In the genomic region with DNA sequence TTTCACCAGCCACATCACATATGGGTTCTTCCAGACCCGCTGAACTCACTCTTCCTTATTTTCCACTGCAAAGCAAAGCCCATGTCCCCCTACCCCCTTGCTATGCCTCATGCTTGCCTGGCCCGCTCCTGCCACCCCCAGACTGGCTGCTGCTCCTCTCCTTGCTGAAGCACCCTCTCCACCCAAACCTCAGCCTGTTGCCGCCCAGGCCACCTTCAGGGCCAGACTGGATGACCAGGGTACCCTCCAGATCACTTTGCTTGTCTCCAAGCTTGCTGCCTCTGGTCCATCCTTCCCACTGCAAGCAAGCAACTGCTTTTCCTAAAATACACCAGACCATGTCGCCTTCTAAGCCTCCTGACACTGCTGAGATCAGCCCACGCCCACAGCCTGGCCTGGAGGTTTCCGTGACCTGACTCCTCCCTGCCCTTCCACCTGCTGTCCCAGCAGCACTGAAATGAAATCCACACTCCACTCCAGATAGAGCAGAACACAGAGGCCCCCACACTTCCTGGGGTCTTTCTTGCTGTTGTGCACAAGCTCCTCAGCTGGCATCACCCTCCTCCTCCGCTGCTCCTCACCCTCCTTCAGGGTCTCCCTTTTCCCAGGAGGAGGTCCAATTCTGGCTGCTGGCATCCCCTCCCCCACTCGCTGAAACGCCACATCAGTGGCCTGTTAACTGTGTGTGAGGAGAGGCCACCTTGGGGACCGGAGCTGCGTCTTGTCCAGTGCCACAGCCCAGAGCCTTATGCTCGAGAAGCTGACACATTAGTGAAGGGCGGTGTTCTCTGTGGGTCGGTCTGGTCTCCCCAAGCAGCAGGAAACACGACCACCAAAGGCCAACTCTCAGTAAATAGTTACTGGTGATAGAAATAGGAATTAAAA, we compare ENCODE assay signal across 29 cellular contexts.
DNase-seq lines count a peak whose midpoint lies in the region; ATAC-seq, FAIRE-seq and TF ChIP-seq lines count a peak whose summit lies in the region.
"Had no signal": no experiment of that assay in that cellular context is flagged by ENCODE, and none has a peak within 500 bp of the region (broad histone marks: within the 10 kb centered on the region; RNA-seq: fewer than 3 reads in every experiment).

No MANE protein-coding gene starts in this region.

- H3K4ac ChIP-seq in neuronal stem cell (ENCODE audit: low read length), result no peak overlapping the region

- no peak overlapping the region for H3K4me2 ChIP-seq in neuronal stem cell (ENCODE audit: insufficient read depth, low read length, poor library complexity, severe bottlenecking)

- H3K9me3 Mint-ChIP-seq in glutamatergic neuron (ENCODE audit: unreplicated experiment), result peaks cover 15% of the 10 kb centered on the region
- no peaks in the 10 kb centered on the region for H3K9me3 Mint-ChIP-seq in activated naive CD4-positive, alpha-beta T cell treated with anti-CD3 and anti-CD28 coated beads, Interleukin-2, amount 10 ng/mL, durations not matched to agents 7 days and 5 days
- H3K9me3 Mint-ChIP-seq in stimulated activated naive CD8-positive, alpha-beta T cell treated with anti-CD3 and anti-CD28 coated beads, Interleukin-15, amount 100 ng/mL, for 72 hours, result peaks cover 3 to 8% of the 10 kb centered on the region in 2 donors
- H3K9me3 Mint-ChIP-seq: activated CD4-positive, alpha-beta T cell treated with anti-CD3 and anti-CD28 coated beads, Interleukin-2, amount 10 ng/mL, durations not matched to agents 7 days and 5 days had no signal

- peak overlapping the region; percentile 51 for H3K18ac ChIP-seq in neuronal stem cell (ENCODE audit: low read length)

- no peaks in the 10 kb centered on the region for H3K79me1 ChIP-seq in neuronal stem cell (ENCODE audit: low read depth, low read length)

- no peaks in the 10 kb centered on the region for H3K36me3 ChIP-seq in neuronal stem cell (replicated peaks in 1 of 2; ENCODE audit: control insufficient read depth in 2 of 2, insufficient read depth in 2 of 2, low read length in 2 of 2)
- H3K36me3 ChIP-seq: adrenal gland, right lobe of liver, SJSA1, transverse colon had no signal

- H3K36me3 Mint-ChIP-seq in glutamatergic neuron (ENCODE audit: unreplicated experiment), result peaks cover 11% of the 10 kb centered on the region
- H3K36me3 Mint-ChIP-seq in activated naive CD4-positive, alpha-beta T cell treated with anti-CD3 and anti-CD28 coated beads, Interleukin-2, amount 10 ng/mL, durations not matched to agents 7 days and 5 days, result no peaks in the 10 kb centered on the region
- H3K36me3 Mint-ChIP-seq: CD4-positive, CD25-positive, alpha-beta regulatory T cell; memory B cell had no signal

- no peak overlapping the region for H2BK5ac ChIP-seq in neuronal stem cell (ENCODE audit: low read length)

- H3K27me3 Mint-ChIP-seq in glutamatergic neuron (ENCODE audit: unreplicated experiment), result peaks cover 18% of the 10 kb centered on the region
- peaks cover 42% of the 10 kb centered on the region for H3K27me3 Mint-ChIP-seq in activated naive CD4-positive, alpha-beta T cell treated with anti-CD3 and anti-CD28 coated beads, Interleukin-2, amount 10 ng/mL, durations not matched to agents 7 days and 5 days
- peaks cover 38% of the 10 kb centered on the region for H3K27me3 Mint-ChIP-seq in stimulated activated naive CD8-positive, alpha-beta T cell treated with anti-CD3 and anti-CD28 coated beads, Interleukin-15, amount 100 ng/mL, for 72 hours

- H3K9me3 ChIP-seq in neuronal stem cell (replicated peaks in 1 of 2; ENCODE audit: control insufficient read depth in 2 of 2, insufficient read depth in 1 of 2, low read depth in 1 of 2, low read length in 2 of 2), result peaks cover 0 to 2% of the 10 kb centered on the region in 2 donors
- H3K9me3 ChIP-seq: adrenal gland, right lobe of liver, SJSA1, transverse colon had no signal

- peak overlapping the region; percentile 27 for H4K8ac ChIP-seq in neuronal stem cell (ENCODE audit: low read depth, low read length)

- peaks cover 17% of the 10 kb centered on the region for H3K4me1 Mint-ChIP-seq in glutamatergic neuron (ENCODE audit: low read depth, unreplicated experiment)
- peaks cover 3% of the 10 kb centered on the region for H3K4me1 Mint-ChIP-seq in activated naive CD4-positive, alpha-beta T cell treated with anti-CD3 and anti-CD28 coated beads, Interleukin-2, amount 10 ng/mL, durations not matched to agents 7 days and 5 days
- H3K4me1 Mint-ChIP-seq in stimulated activated naive CD8-positive, alpha-beta T cell treated with anti-CD3 and anti-CD28 coated beads, Interleukin-15, amount 100 ng/mL, for 72 hours, result peaks cover 3% of the 10 kb centered on the region
- H3K4me1 Mint-ChIP-seq: CD4-positive, CD25-positive, alpha-beta regulatory T cell; memory B cell had no signal

- no CpG with 5 or more reads among the region's 15 CpGs for WGBS in neuronal stem cell (ENCODE audit: extremely low coverage in 2 of 2, insufficient read length in 2 of 2, insufficient replicate concordance in 1 of 2), 2 donors

- ATAC-seq in left cardiac atrium, result no peak
- ATAC-seq in stimulated activated naive CD8-positive, alpha-beta T cell treated with anti-CD3 and anti-CD28 coated beads, Interleukin-15, amount 100 ng/mL, for 72 hours, result no peak
- ATAC-seq: right lobe of liver had no signal

- DNase-seq in cardiac septum (ENCODE audit: low spot score) (peak; percentile 70), left cardiac atrium (no peak), glutamatergic neuron (no peak), neuronal stem cell (ENCODE audit: low spot score) (no peak), superior temporal gyrus (ENCODE audit: extremely low spot score) (no peak), RCC 7860 (ENCODE audit: low spot score) (no peak)
- DNase-seq in activated naive CD4-positive, alpha-beta T cell treated with anti-CD3 and anti-CD28 coated beads, Interleukin-2, amount 10 ng/mL, durations not matched to agents 7 days and 5 days, result no peak
- DNase-seq in stimulated activated naive CD8-positive, alpha-beta T cell treated with anti-CD3 and anti-CD28 coated beads, Interleukin-15, amount 100 ng/mL, for 72 hours, result no peak
- DNase-seq: activated CD4-positive, alpha-beta T cell treated with anti-CD3 and anti-CD28 coated beads, Interleukin-2, amount 10 ng/mL, durations not matched to agents 7 days and 5 days; activated T-cell treated with anti-CD3 and anti-CD28 coated beads, Interleukin-2, amount 50 U/mL, for 4 hours; CD4-positive, CD25-positive, alpha-beta regulatory T cell; DND-41; GF-D8; HCEC 1CT; hippocampal formation; IMR-90; NCI-H146; NCI-H2107; NCI-H774; right lobe of liver; stimulated activated CD4-positive, alpha-beta T cell treated with anti-CD3 and anti-CD28 coated beads, Interleukin-12 subunit alpha, Interleukin-12 subunit beta, amount 100 ng/mL, for 4 hours; stimulated activated CD4-positive, alpha-beta T cell treated with anti-CD3 and anti-CD28 coated beads, Interleukin-2, amount 100 ng/mL, for 48 hours; T1000; transverse colon had no signal

- no peak overlapping the region for H3K4me3 ChIP-seq in neuronal stem cell (ENCODE audit: low read length in 2 of 2)
- H3K4me3 ChIP-seq: adrenal gland, dorsolateral prefrontal cortex, right lobe of liver, SJSA1, transverse colon had no signal

- H3K9ac ChIP-seq in neuronal stem cell (ENCODE audit: low read depth, low read length, poor library complexity), result peak overlapping the region; percentile 24

- CTCF ChIA-PET in activated naive CD4-positive, alpha-beta T cell treated with anti-CD3 and anti-CD28 coated beads, Interleukin-2, amount 10 ng/mL, durations not matched to agents 7 days and 5 days (lab: Charles Lee), result no interaction called here

- FAIRE-seq in RCC 7860 (lab: Jason Lieb, UNC), result no peak
- FAIRE-seq: frontal cortex had no signal

- H3K4me1 ChIP-seq in neuronal stem cell (ENCODE audit: control insufficient read depth in 2 of 2, insufficient read depth in 1 of 2, low read depth in 1 of 2, low read length in 2 of 2), result peaks cover 3 to 6% of the 10 kb centered on the region in 2 donors
- H3K4me1 ChIP-seq: right lobe of liver, SJSA1 had no signal

- no peak overlapping the region for H4K91ac ChIP-seq in neuronal stem cell (ENCODE audit: low read depth, low read length, poor library complexity)

- H2BK12ac ChIP-seq in neuronal stem cell (ENCODE audit: low read length), result peak overlapping the region; percentile 10

- H2AFZ ChIP-seq in neuronal stem cell (ENCODE audit: low read length), result no peak overlapping the region

- peak overlapping the region; percentile 4 for H3K27ac Mint-ChIP-seq in glutamatergic neuron (ENCODE audit: unreplicated experiment)
- H3K27ac Mint-ChIP-seq in activated naive CD4-positive, alpha-beta T cell treated with anti-CD3 and anti-CD28 coated beads, Interleukin-2, amount 10 ng/mL, durations not matched to agents 7 days and 5 days, result no peak overlapping the region
- peak overlapping the region in 1 of 2 donors; percentile 56 for H3K27ac Mint-ChIP-seq in stimulated activated naive CD8-positive, alpha-beta T cell treated with anti-CD3 and anti-CD28 coated beads, Interleukin-15, amount 100 ng/mL, for 72 hours
- H3K27ac Mint-ChIP-seq: activated CD4-positive, alpha-beta T cell treated with anti-CD3 and anti-CD28 coated beads, Interleukin-2, amount 10 ng/mL, durations not matched to agents 7 days and 5 days; CD4-positive, CD25-positive, alpha-beta regulatory T cell; memory B cell had no signal

- H3K27me3 ChIP-seq in neuronal stem cell (ENCODE audit: control insufficient read depth in 3 of 3, insufficient read depth in 3 of 3, low read depth in 1 of 3, low read length in 3 of 3), result peaks cover 0 to 34% (median 0%) of the 10 kb centered on the region in 3 experiments
- H3K27me3 ChIP-seq: adrenal gland, dorsolateral prefrontal cortex, right lobe of liver, transverse colon had no signal

- H3K14ac ChIP-seq in neuronal stem cell (ENCODE audit: low read length), result peak overlapping the region; percentile 9

- H3K27ac ChIP-seq in neuronal stem cell (replicated peaks; ENCODE audit: low read length), result no peak overlapping the region
- H3K27ac ChIP-seq: adrenal gland, right lobe of liver, SJSA1, transverse colon had no signal

- H3K4me3 Mint-ChIP-seq in glutamatergic neuron (ENCODE audit: unreplicated experiment), result no peak overlapping the region
- H3K4me3 Mint-ChIP-seq in activated naive CD4-positive, alpha-beta T cell treated with anti-CD3 and anti-CD28 coated beads, Interleukin-2, amount 10 ng/mL, durations not matched to agents 7 days and 5 days, result no peak overlapping the region
- H3K4me3 Mint-ChIP-seq in stimulated activated naive CD8-positive, alpha-beta T cell treated with anti-CD3 and anti-CD28 coated beads, Interleukin-15, amount 100 ng/mL, for 72 hours, result no peak overlapping the region
- H3K4me3 Mint-ChIP-seq: activated CD4-positive, alpha-beta T cell treated with anti-CD3 and anti-CD28 coated beads, Interleukin-2, amount 10 ng/mL, durations not matched to agents 7 days and 5 days; activated T-cell treated with anti-CD3 and anti-CD28 coated beads, Interleukin-2, amount 50 U/mL, for 4 hours; memory B cell had no signal

- no peak for TF ChIP-seq CTCF in glutamatergic neuron (IDR thresholded peaks at IDR 0.05; ENCODE audit: partially characterized antibody, unreplicated experiment)

- peak overlapping the region; percentile 40 for H2AK5ac ChIP-seq in neuronal stem cell (ENCODE audit: low read depth, low read length)

- no peak overlapping the region for H2BK120ac ChIP-seq in neuronal stem cell (ENCODE audit: low read depth, low read length)

- no peak overlapping the region for H3K23ac ChIP-seq in neuronal stem cell (ENCODE audit: low read depth, low read length, poor library complexity)

- H2BK15ac ChIP-seq in neuronal stem cell (ENCODE audit: low read length), result no peak overlapping the region

- intact Hi-C loops in cardiac septum (cut with DNase I) (loop anchor here (5.0 kb wide), 2 partner anchors 72 to 97 kb away; partner anchors contain the start of gene ADCY5), left cardiac atrium (cut with DNase I) (loop anchor here in 1 of 2 donors (5.0 kb wide), 1 partner anchor 97 kb away; the partner anchor contains the start of gene ADCY5)
